In genomic region chr14:24941719-24942118, GRCh38 we compare ENCODE assay signal across 11 cellular contexts.
DNase-seq lines count a peak whose midpoint lies in the region; ATAC-seq and TF ChIP-seq lines count a peak whose summit lies in the region.
"Had no signal": no experiment of that assay in that cellular context is flagged by ENCODE, and none has a peak within 500 bp of the region (broad histone marks: within the 10 kb centered on the region; RNA-seq: fewer than 3 reads in every experiment).

No MANE protein-coding gene starts in this region.

- peak; percentile 58 for DNase-seq in GM12865 (ENCODE audit: low read depth)
- DNase-seq in GM23338 (ENCODE audit: low spot score), result peak; percentile 33
- DNase-seq in NCI-H146 (lab: John Stamatoyannopoulos, UW), result peak; percentile 83
- no peak for DNase-seq in endodermal cell
- DNase-seq in GM13977 (ENCODE audit: low spot score), result no peak
- no peak for DNase-seq in substantia nigra (lab: John Stamatoyannopoulos, UW)
- DNase-seq in effector memory CD4-positive, alpha-beta T cell, result no peak
- DNase-seq: activated CD8-positive, alpha-beta memory T cell treated with anti-CD3 and anti-CD28 coated beads, Interleukin-2, amount 50 U/mL, for 4 hours; T-cell had no signal

- peak; percentile 38 for ATAC-seq in GM23338
- no peak for ATAC-seq in HG02840 (IDR thresholded peaks at IDR 0.05; ENCODE audit: low FRiP score, unreplicated experiment)
- ATAC-seq: T-cell had no signal

- H3K4me1 ChIP-seq in GM23338 (ENCODE audit: insufficient read depth) (peaks cover 30% of the 10 kb centered on the region), endodermal cell (ENCODE audit: control insufficient read depth, insufficient read depth, low read length) (peaks cover 13% of the 10 kb centered on the region)
- no peaks in the 10 kb centered on the region for H3K4me1 ChIP-seq in effector memory CD4-positive, alpha-beta T cell (ENCODE audit: control insufficient read depth, insufficient read depth, low read length, poor library complexity, severe bottlenecking)

- TF ChIP-seq CTCF in GM12865 (IDR thresholded peaks at IDR 0.05; ENCODE audit: insufficient read depth, low read depth, low read length, missing control alignments), result no peak
- TF ChIP-seq CTCF in GM23338 (conservative IDR thresholded peaks at IDR 0.05; ENCODE audit: low read depth in 2 of 2), result no peak
- TF ChIP-seq CTCF in endodermal cell (conservative IDR thresholded peaks at IDR 0.05), result no peak
- TF ChIP-seq CTCF in GM13977 (IDR thresholded peaks at IDR 0.05; ENCODE audit: extremely low read depth, insufficient read depth, missing control alignments), result no peak

- H3K27me3 Mint-ChIP-seq in GM23338 (ENCODE audit: insufficient read depth, low read depth, poor library complexity) (peaks cover 5% of the 10 kb centered on the region), endodermal cell (ENCODE audit: insufficient read depth) (peaks cover 5% of the 10 kb centered on the region)

- in situ Hi-C loops in GM13977 (cut with MboI; ENCODE audit: low pct_unique_long_range_greater_than_20kb, low sequenced_read_pairs, unreplicated experiment), result no loop called here

- H3K27ac Mint-ChIP-seq in GM23338 (peak overlapping the region; percentile 93), endodermal cell (peak overlapping the region; percentile 35)
- H3K27ac Mint-ChIP-seq: T-cell had no signal

- H3F3A ChIP-seq in GM23338 (replicated peaks; ENCODE audit: low read depth), result no peaks in the 10 kb centered on the region

- H3K4me3 ChIP-seq in GM12865 (ENCODE audit: low read depth, low read length), result no peak overlapping the region
- no peak overlapping the region for H3K4me3 ChIP-seq in GM23338
- no peak overlapping the region for H3K4me3 ChIP-seq in endodermal cell (ENCODE audit: low read length)
- H3K4me3 ChIP-seq in effector memory CD4-positive, alpha-beta T cell (ENCODE audit: insufficient read depth, low read depth, low read length, poor library complexity, severe bottlenecking), result no peak overlapping the region

- H3K9me3 ChIP-seq in endodermal cell (ENCODE audit: control insufficient read depth, low read length), result no peaks in the 10 kb centered on the region
- no peaks in the 10 kb centered on the region for H3K9me3 ChIP-seq in effector memory CD4-positive, alpha-beta T cell (ENCODE audit: control insufficient read depth, low read length)

- no peaks in the 10 kb centered on the region for H3K36me3 ChIP-seq in GM23338 (ENCODE audit: insufficient read depth)
- no peaks in the 10 kb centered on the region for H3K36me3 ChIP-seq in endodermal cell (ENCODE audit: control insufficient read depth, insufficient read depth, low read length)
- H3K36me3 ChIP-seq in effector memory CD4-positive, alpha-beta T cell (ENCODE audit: control insufficient read depth, insufficient read depth, low read length), result no peaks in the 10 kb centered on the region

- H3K79me2 ChIP-seq in GM23338 (replicated peaks; ENCODE audit: insufficient read depth), result 0 out of 2 replicates have a peak, but pooled peaks cover 3% of the 10 kb centered on the region

- H4K20me1 ChIP-seq in GM23338 (replicated peaks; ENCODE audit: insufficient read depth), result no peaks in the 10 kb centered on the region

- peak overlapping the region; percentile 64 for H3K4me2 ChIP-seq in GM23338

- H3K36me3 Mint-ChIP-seq in GM23338 (ENCODE audit: low read depth) (no peaks in the 10 kb centered on the region), endodermal cell (ENCODE audit: low read depth) (no peaks in the 10 kb centered on the region)
- H3K36me3 Mint-ChIP-seq: T-cell had no signal

- H3K27ac ChIP-seq in GM23338 (ENCODE audit: low read depth) (peak overlapping the region; percentile 89), endodermal cell (ENCODE audit: low read depth, low read length) (no peak overlapping the region), substantia nigra (ENCODE audit: low read depth, low read length, poor library complexity, severe bottlenecking) (no peak overlapping the region)
- no peak overlapping the region for H3K27ac ChIP-seq in effector memory CD4-positive, alpha-beta T cell (ENCODE audit: insufficient read depth, low read length, poor library complexity, severe bottlenecking)
- H3K27ac ChIP-seq: C4-2B had no signal

- H3K4me3 Mint-ChIP-seq in GM23338 (peak overlapping the region; percentile 8; the same call in 1 of the 3 replicates), endodermal cell (no peak overlapping the region)
- H3K4me3 Mint-ChIP-seq: T-cell had no signal

- H3K9ac ChIP-seq in endodermal cell (ENCODE audit: extremely low read depth, low read length, poor library complexity, severe bottlenecking), result no peak overlapping the region

- H3K4me1 Mint-ChIP-seq in GM23338 (peaks cover 41% of the 10 kb centered on the region), endodermal cell (peaks cover 25% of the 10 kb centered on the region)
- H3K4me1 Mint-ChIP-seq: T-cell had no signal

- WGBS in endodermal cell (ENCODE audit: insufficient coverage in 1 of 2, insufficient read length in 1 of 2), 2 experiments, result 75 to 93% methylated on average over 1 of the region's 1 CpG

- H3K27me3 ChIP-seq in GM23338 (ENCODE audit: insufficient read depth), result no peaks in the 10 kb centered on the region
- no peaks in the 10 kb centered on the region for H3K27me3 ChIP-seq in endodermal cell (ENCODE audit: control insufficient read depth, insufficient read depth, low read length, poor library complexity, severe bottlenecking)
- no peaks in the 10 kb centered on the region for H3K27me3 ChIP-seq in effector memory CD4-positive, alpha-beta T cell (replicated peaks; ENCODE audit: control insufficient read depth, insufficient read depth, low read length, poor library complexity, severe bottlenecking)

- H3K9me3 Mint-ChIP-seq in GM23338 (no peaks in the 10 kb centered on the region), endodermal cell (no peaks in the 10 kb centered on the region)
- H3K9me3 Mint-ChIP-seq: T-cell had no signal

- H3K9me2 ChIP-seq in GM23338 (ENCODE audit: insufficient read depth), result peaks cover 4% of the 10 kb centered on the region; the same call in 1 of the 2 replicates

- H2AFZ ChIP-seq in GM23338, result no peak overlapping the region

TF ChIP-seq in GM23338, 12 proteins besides CTCF, POLR2A, EP300 and RAD21 (continues in another document):
- no peak for TF ChIP-seq NANOG (IDR thresholded peaks at IDR 0.05; ENCODE audit: borderline replicate concordance)
- TF ChIP-seq EZH2phosphoT487 (IDR thresholded peaks at IDR 0.05; ENCODE audit: unreplicated experiment), result no peak
- no peak for TF ChIP-seq JUNB (IDR thresholded peaks at IDR 0.05; ENCODE audit: unreplicated experiment)
- no peak for TF ChIP-seq ZNF114 (CRISPR knock-in tag; IDR thresholded peaks at IDR 0.05)
- TF ChIP-seq EZH2 (IDR thresholded peaks at IDR 0.05; ENCODE audit: low read depth, unreplicated experiment), result no peak
- no peak for TF ChIP-seq POLR2AphosphoS5 (IDR thresholded peaks at IDR 0.05; ENCODE audit: low read depth)
- no peak for TF ChIP-seq REST (IDR thresholded peaks at IDR 0.05; ENCODE audit: unreplicated experiment)
- TF ChIP-seq ZNF331 (CRISPR knock-in tag; IDR thresholded peaks at IDR 0.05; ENCODE audit: low read depth), result no peak
- no peak for TF ChIP-seq STAT1 (IDR thresholded peaks at IDR 0.05; ENCODE audit: unreplicated experiment)
- TF ChIP-seq ETS1 (IDR thresholded peaks at IDR 0.05), result no peak

Comparison
In these comparisons a context has a peak if more than half of its experiments do, and no peak if none do; other contexts are left out.
1. DNase-seq: peak in GM12865 (single experiment), GM23338 (single experiment) and NCI-H146 (single experiment); none in endodermal cell (single experiment), GM13977 (single experiment), substantia nigra (0 of 49) and effector memory CD4-positive, alpha-beta T cell (0 of 3).